In the genomic region with DNA sequence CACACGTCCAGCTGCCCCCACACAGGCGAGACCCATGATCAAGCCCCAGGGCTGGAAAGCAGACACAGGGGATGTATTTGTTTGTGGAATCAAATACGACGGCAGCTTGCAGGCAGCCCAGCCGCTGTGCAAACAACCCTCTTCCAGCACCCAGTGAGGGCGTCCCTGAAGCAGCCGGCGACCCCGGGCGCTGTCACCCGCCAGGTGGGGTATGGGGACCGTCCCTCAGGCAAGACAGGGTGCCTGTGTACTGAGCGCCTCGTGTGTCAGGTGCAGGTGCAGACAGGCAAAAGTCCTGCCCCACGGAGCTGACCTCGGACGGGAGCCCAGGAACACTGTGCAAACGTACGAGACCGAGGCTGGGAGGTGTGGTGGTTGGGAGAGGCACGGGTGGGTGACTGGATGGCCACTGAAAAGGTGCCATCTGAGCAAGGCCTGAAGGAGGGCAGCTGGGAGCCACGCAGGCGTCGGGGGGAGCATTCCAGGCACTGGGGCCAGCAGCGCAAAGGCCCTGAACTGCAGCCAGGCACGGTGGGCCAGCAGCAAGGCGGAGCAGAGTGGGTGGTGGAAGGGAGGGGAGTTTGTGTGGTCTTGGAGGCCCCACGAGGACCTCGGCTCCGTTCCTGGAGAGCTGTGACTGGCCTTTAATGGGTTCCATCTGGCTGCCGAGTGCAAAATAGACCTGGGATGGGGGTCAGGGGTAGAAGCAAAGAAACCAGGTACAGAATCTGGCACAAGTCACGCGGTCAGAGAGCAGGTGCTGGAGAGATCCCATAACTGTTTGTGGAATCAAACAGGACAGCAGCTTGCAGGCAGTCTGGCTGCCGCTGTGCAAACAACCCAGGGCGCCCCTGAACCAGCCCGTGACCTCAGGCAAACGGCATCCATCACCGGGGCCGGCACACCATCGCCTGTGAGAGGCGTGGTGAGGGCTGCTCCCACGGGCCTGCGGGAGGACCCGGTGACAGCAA, we compare ENCODE assay signal across 18 cellular contexts. TPM values are rescaled to one million over a fixed set of nuclear protein-coding genes. Genes with fewer than 3 reads are reported as not detected.
DNase-seq lines count a peak whose midpoint lies in the region; ATAC-seq, FAIRE-seq and TF ChIP-seq lines count a peak whose summit lies in the region.
"Had no signal": no experiment of that assay in that cellular context is flagged by ENCODE, and none has a peak within 500 bp of the region (broad histone marks: within the 10 kb centered on the region; RNA-seq: fewer than 3 reads in every experiment).

No MANE protein-coding gene starts in this region.

- H3K9me3 ChIP-seq in mucosa of descending colon: no peaks in the 10 kb centered on the region
- H3K9me3 ChIP-seq: psoas muscle, suprapubic skin had no signal

- no peak for TF ChIP-seq CTCF in mucosa of descending colon (IDR thresholded peaks at IDR 0.05)
- TF ChIP-seq CTCF in foreskin fibroblast (IDR thresholded peaks at IDR 0.05; ENCODE audit: low read depth, low read length): no peak

- DNase-seq in DMS53 (lab: John Stamatoyannopoulos, UW) (peak; percentile 87), NCI-H146 (lab: John Stamatoyannopoulos, UW) (peak; percentile 58), SHP77 treated with DMSO at 0.1 percent for 48 hours (lab: John Stamatoyannopoulos, UW) (peak; percentile 89), mucosa of descending colon (peak in 2 of 3 donors; percentile 42 to 49), foreskin fibroblast (no peak), HUDEP-2 (lab: John Stamatoyannopoulos, UW; ENCODE audit: unreplicated experiment in 76 of 76) (no peak), HTR-8/SVneo (ENCODE audit: insufficient read length, low spot score) (no peak)
- DNase-seq: activated naive CD8-positive, alpha-beta T cell treated with anti-CD3 and anti-CD28 coated beads, Interleukin-2, amount 10 ng/mL, durations not matched to agents 7 days and 5 days; kidney; mesendoderm; nephron progenitor cell; psoas muscle had no signal

- H3K36me3 ChIP-seq in mucosa of descending colon (ENCODE audit: low read depth): no peaks in the 10 kb centered on the region
- H3K36me3 ChIP-seq: suprapubic skin had no signal

- H3K4me3 ChIP-seq in mucosa of descending colon: no peak overlapping the region
- H3K4me3 ChIP-seq in foreskin fibroblast (ENCODE audit: low read depth in 1 of 2, low read length in 2 of 2): no peak overlapping the region
- H3K4me3 ChIP-seq: psoas muscle, suprapubic skin had no signal

- ATAC-seq in mucosa of descending colon: peak; percentile 55
- ATAC-seq: activated CD4-positive, CD25-positive, alpha-beta regulatory T cell treated with anti-CD3 and anti-CD28 coated beads, Interleukin-2, amount 50 U/mL, for 24 hours; psoas muscle had no signal

- intact Hi-C loops in mucosa of descending colon (cut with DNase I, micrococcal nuclease): no loop called here

- no peak for FAIRE-seq in HTR-8/SVneo (lab: Jason Lieb, UNC)
- FAIRE-seq: endothelial cell of umbilical vein, kidney had no signal

- H3K4me1 ChIP-seq in mucosa of descending colon (ENCODE audit: low read depth): peaks cover 3% of the 10 kb centered on the region

RNA-seq across cellular contexts. Expression of a gene that starts 48.3 kb away (rescaled TPM):
- 10 to 100 TPM in 1 of 3 donors, 1 to 10 TPM in 2; 6.9 to 12.8 (median 8.4) TPM for total RNA-seq in mucosa of descending colon
- total RNA-seq: activated T-helper 1 cell treated with anti-CD3 and anti-CD28 coated beads, Interleukin-12 subunit alpha, Interleukin-12 subunit beta, Interleukin-2, Interleukin-4 antibody, amounts not matched to agents 30 ng/mL and 10 ng/mL and 1 ng/mL, durations not matched to agents 14 hours and 24 hours and 36 hours; endothelial cell of umbilical vein; fibroblast of villous mesenchyme; NCI-H460 had no signal

Comparison
In these comparisons a context has a peak if more than half of its experiments do, and no peak if none do; other contexts are left out.
1. DNase-seq: peak in DMS53 (single experiment), NCI-H146 (single experiment), SHP77 treated with DMSO at 0.1 percent for 48 hours (single experiment) and mucosa of descending colon (2 of 3); none in foreskin fibroblast (0 of 2), HUDEP-2 (0 of 76) and HTR-8/SVneo (single experiment).